In the genomic region with DNA sequence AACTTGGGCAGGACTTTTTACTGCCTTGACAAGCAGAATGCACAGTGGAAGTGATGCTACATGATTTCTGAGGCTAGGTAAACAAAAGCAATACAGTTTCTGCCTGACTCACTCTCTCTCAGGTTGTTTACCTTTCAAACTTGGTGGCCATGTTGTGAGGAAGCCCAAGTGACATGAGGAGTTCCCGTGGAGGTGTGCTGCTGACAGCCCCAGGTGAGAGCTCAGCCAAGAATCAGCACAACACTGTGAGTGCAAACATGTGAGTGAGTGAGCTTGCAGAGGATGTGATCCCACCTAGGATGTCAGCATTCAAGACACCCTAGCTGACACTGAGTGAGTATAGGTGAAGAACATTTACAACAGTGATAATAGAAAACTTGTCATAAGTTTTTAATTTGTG, we compare ENCODE assay signal across 28 cellular contexts.
"Had no signal": no experiment of that assay in that cellular context is flagged by ENCODE, and none has a peak within 500 bp of the region (broad histone marks: within the 10 kb centered on the region; RNA-seq: fewer than 3 reads in every experiment).

No MANE protein-coding gene starts in this region.

- H3K79me2 ChIP-seq: parathyroid adenoma had no signal

- H3K36me3 ChIP-seq: neural progenitor cell, ovary, right lobe of liver, sigmoid colon, stomach, tibial artery, transverse colon, upper lobe of right lung, uterus had no signal

- H3K9ac ChIP-seq: neural progenitor cell, parathyroid adenoma had no signal

- H3K36me3 Mint-ChIP-seq: neural progenitor cell; stimulated activated effector memory CD8-positive, alpha-beta T cell treated with anti-CD3 and anti-CD28 coated beads, Interleukin-12 subunit alpha, Interleukin-12 subunit beta, amount 100 ng/mL, for 72 hours; stimulated activated naive B cell treated with anti-CD40 and anti-IgM and Interleukin-4, amounts not matched to agents 10 μg/mL and 1 μg/mL and 100 μg/mL, for 72 hours; type B pancreatic cell had no signal

- H3K4me3 ChIP-seq: neural progenitor cell, ovary, psoas muscle, right lobe of liver, sigmoid colon, stomach, testis, tibial artery, transverse colon, upper lobe of right lung, uterus had no signal

- H3K4me3 Mint-ChIP-seq: natural killer cell; nephron; neural progenitor cell; stimulated activated effector memory CD8-positive, alpha-beta T cell treated with anti-CD3 and anti-CD28 coated beads, Interleukin-12 subunit alpha, Interleukin-12 subunit beta, amount 100 ng/mL, for 72 hours; stimulated activated naive B cell treated with anti-CD40 and anti-IgM and Interleukin-4, amounts not matched to agents 10 μg/mL and 1 μg/mL and 100 μg/mL, for 72 hours; stimulated activated naive CD8-positive, alpha-beta T cell treated with anti-CD3 and anti-CD28 coated beads, Interleukin-15, Interleukin-2, amounts not matched to agents 100 ng/mL and 50 ng/mL, for 24 hours; type B pancreatic cell had no signal

- H2AFZ ChIP-seq: neural progenitor cell, parathyroid adenoma had no signal

- H3K4me1 ChIP-seq: parathyroid adenoma, psoas muscle, right lobe of liver, stomach, transverse colon, upper lobe of right lung, uterus had no signal

- H3K4me2 ChIP-seq: neural progenitor cell had no signal

- H3K27ac ChIP-seq: neural progenitor cell, ovary, parathyroid adenoma, psoas muscle, right lobe of liver, sigmoid colon, stomach, testis, tibial artery, transverse colon, upper lobe of right lung, uterus had no signal

- H3K9me3 ChIP-seq: testis, upper lobe of right lung, uterus had no signal

- H3K9me3 Mint-ChIP-seq: natural killer cell; stimulated activated naive CD8-positive, alpha-beta T cell treated with anti-CD3 and anti-CD28 coated beads, Interleukin-15, Interleukin-2, amounts not matched to agents 100 ng/mL and 50 ng/mL, for 24 hours; type B pancreatic cell had no signal

- DNase-seq: natural killer cell; occipital lobe; ovary; posterior cingulate gyrus; psoas muscle; right cardiac atrium; right lobe of liver; sigmoid colon; small intestine; stimulated activated CD4-positive, alpha-beta T cell treated with anti-CD3 and anti-CD28 coated beads, Interleukin-15, amount 100 ng/mL, for 24 hours; stimulated activated CD4-positive, alpha-beta T cell treated with anti-CD3 and anti-CD28 coated beads, Interleukin-2, amount 100 ng/mL, for 24 hours; stimulated activated CD4-positive, alpha-beta T cell treated with anti-CD3 and anti-CD28 coated beads, Interleukin-2, amount 100 ng/mL, for 48 hours; stimulated activated CD4-positive, alpha-beta T cell treated with anti-CD3 and anti-CD28 coated beads, Interleukin-4, amount 100 ng/mL, for 24 hours; stimulated activated naive B cell treated with anti-CD40 and anti-IgM and Interleukin-4, amounts not matched to agents 10 μg/mL and 1 μg/mL and 100 μg/mL, for 72 hours; stimulated activated naive CD4-positive, alpha-beta T cell treated with Interleukin-2 at 50 U/mL for 16 hours; stomach; testis; tibial artery; transverse colon; upper lobe of right lung; uterus had no signal

- H3K27ac Mint-ChIP-seq: natural killer cell; nephron; neural progenitor cell; progenitor cell of endocrine pancreas; stimulated activated effector memory CD8-positive, alpha-beta T cell treated with anti-CD3 and anti-CD28 coated beads, Interleukin-12 subunit alpha, Interleukin-12 subunit beta, amount 100 ng/mL, for 72 hours; stimulated activated naive B cell treated with anti-CD40 and anti-IgM and Interleukin-4, amounts not matched to agents 10 μg/mL and 1 μg/mL and 100 μg/mL, for 72 hours; stimulated activated naive CD8-positive, alpha-beta T cell treated with anti-CD3 and anti-CD28 coated beads, Interleukin-15, Interleukin-2, amounts not matched to agents 100 ng/mL and 50 ng/mL, for 24 hours; type B pancreatic cell had no signal

- H3K27me3 ChIP-seq: neural progenitor cell, ovary, right lobe of liver, testis, uterus had no signal

- FAIRE-seq: small intestine had no signal

- ATAC-seq: natural killer cell; psoas muscle; right cardiac atrium; right lobe of liver; stimulated activated effector memory CD8-positive, alpha-beta T cell treated with anti-CD3 and anti-CD28 coated beads, Interleukin-12 subunit alpha, Interleukin-12 subunit beta, amount 100 ng/mL, for 72 hours; stimulated activated naive B cell treated with anti-CD40 and anti-IgM and Interleukin-4, amounts not matched to agents 10 μg/mL and 1 μg/mL and 100 μg/mL, for 72 hours; upper lobe of right lung had no signal

- H3K4me1 Mint-ChIP-seq: natural killer cell; stimulated activated effector memory CD8-positive, alpha-beta T cell treated with anti-CD3 and anti-CD28 coated beads, Interleukin-12 subunit alpha, Interleukin-12 subunit beta, amount 100 ng/mL, for 72 hours; stimulated activated naive B cell treated with anti-CD40 and anti-IgM and Interleukin-4, amounts not matched to agents 10 μg/mL and 1 μg/mL and 100 μg/mL, for 72 hours had no signal
